32 cellular contexts compared by ENCODE assay signal in the genomic region with DNA sequence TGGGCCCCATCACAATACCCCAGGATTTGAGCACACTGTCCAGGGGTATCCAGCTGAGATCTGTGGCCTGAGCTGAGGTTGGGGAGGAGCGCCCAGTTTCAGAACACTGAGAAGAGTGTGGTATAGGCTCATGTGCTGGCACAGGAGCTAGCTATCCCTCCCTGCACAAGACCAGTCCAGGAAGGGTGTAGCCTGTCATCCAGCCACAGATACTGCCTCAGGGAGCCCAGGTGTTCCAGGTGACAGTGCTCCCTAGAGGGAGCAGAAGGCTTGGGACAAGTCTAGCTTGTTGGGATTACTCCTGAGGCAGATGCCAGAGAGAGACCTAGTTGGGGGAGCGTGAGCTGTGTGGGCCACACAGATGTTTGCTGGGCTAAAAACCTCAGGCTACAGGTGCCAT.
"Had no signal": no experiment of that assay in that cellular context is flagged by ENCODE, and none has a peak within 500 bp of the region (broad histone marks: within the 10 kb centered on the region; RNA-seq: fewer than 3 reads in every experiment).

No MANE protein-coding gene starts in this region.

- DNase-seq: activated B cell treated with CpG ODN at 0.5 μM for 24 hours; activated CD4-positive, alpha-beta memory T cell treated with anti-CD3 and anti-CD28 coated beads, Interleukin-2, amount 10 ng/mL, durations not matched to agents 7 days and 5 days; activated CD4-positive, alpha-beta T cell treated with anti-CD3 and anti-CD28 coated beads for 1 hour; activated CD4-positive, alpha-beta T cell treated with anti-CD3 and anti-CD28 coated beads for 36 hours; activated CD4-positive, alpha-beta T cell treated with anti-CD3 and anti-CD28 coated beads for 48 hours; activated CD4-positive, alpha-beta T cell treated with anti-CD3 and anti-CD28 coated beads, Interleukin-2, amount 10 ng/mL, durations not matched to agents 7 days and 5 days; activated CD4-positive, alpha-beta T cell treated with anti-CD3 and anti-CD28 coated beads, Interleukin-2, amount 50 U/mL, for 48 hours; activated CD8-positive, alpha-beta memory T cell treated with anti-CD3 and anti-CD28 coated beads for 24 hours; activated CD8-positive, alpha-beta memory T cell treated with anti-CD3 and anti-CD28 coated beads, Interleukin-2, amount 10 ng/mL, durations not matched to agents 7 days and 5 days; activated CD8-positive, alpha-beta memory T cell treated with anti-CD3 and anti-CD28 coated beads, Interleukin-2, amount 50 U/mL, for 48 hours; activated CD8-positive, alpha-beta T cell treated with anti-CD3 and anti-CD28 coated beads, Interleukin-2, amount 10 ng/mL, durations not matched to agents 7 days and 5 days; activated effector memory CD4-positive, alpha-beta T cell treated with anti-CD3 and anti-CD28 coated beads, Interleukin-2, amount 50 U/mL, for 16 hours; activated gamma-delta T cell treated with Interleukin-2 at 50 U/mL for 16 hours; activated naive CD4-positive, alpha-beta T cell; activated naive CD4-positive, alpha-beta T cell treated with anti-CD3 and anti-CD28 coated beads for 36 hours; activated naive CD4-positive, alpha-beta T cell treated with anti-CD3 and anti-CD28 coated beads, Interleukin-2, amount 50 U/mL, for 16 hours; activated naive CD8-positive, alpha-beta T cell treated with anti-CD3 and anti-CD28 coated beads for 36 hours; activated T-cell treated with anti-CD3 and anti-CD28 coated beads, Interleukin-2, amount 50 U/mL, for 4 hours; activated T-cell treated with anti-CD3 and anti-CD28 coated beads, Interleukin-2, amount 50 U/mL, for 72 hours; adrenal gland; amniotic stem cell; caudate nucleus; cerebellar nuclear complex; T-cell; T-helper 2 cell; T-helper 9 cell had no signal

- H3K27ac ChIP-seq: adrenal gland, ascending aorta, cardiac muscle cell, VCaP had no signal

- H3K27me3 ChIP-seq: adrenal gland, ascending aorta, cardiac muscle cell had no signal

- H3K4me3 ChIP-seq: adrenal gland, ascending aorta, cardiac muscle cell had no signal

- H3K9me3 ChIP-seq: adrenal gland, ascending aorta had no signal

- H3K36me3 ChIP-seq: adrenal gland, ascending aorta, cardiac muscle cell had no signal

- ATAC-seq: activated CD4-positive, alpha-beta T cell treated with anti-CD3 and anti-CD28 coated beads for 36 hours; activated CD4-positive, CD25-positive, alpha-beta regulatory T cell treated with anti-CD3 and anti-CD28 coated beads, Interleukin-2, amount 50 U/mL, for 24 hours; activated CD8-positive, alpha-beta memory T cell treated with anti-CD3 and anti-CD28 coated beads, Interleukin-2, amount 10 ng/mL, durations not matched to agents 7 days and 5 days; activated CD8-positive, alpha-beta T cell treated with anti-CD3 and anti-CD28 coated beads, Interleukin-2, amount 10 ng/mL, durations not matched to agents 7 days and 5 days; activated naive CD4-positive, alpha-beta T cell treated with anti-CD3 and anti-CD28 coated beads, Interleukin-2, amount 50 U/mL, for 72 hours; activated T-cell treated with anti-CD3 and anti-CD28 coated beads, Interleukin-2, amount 50 U/mL, for 4 hours; activated T-cell treated with anti-CD3 and anti-CD28 coated beads, Interleukin-2, amount 50 U/mL, for 72 hours; activated T-helper 17 cell treated with anti-CD3 and anti-CD28 coated beads, Interleukin-2, amount 50 U/mL, for 72 hours; T-cell had no signal

- H3K4me1 ChIP-seq: adrenal gland, ascending aorta had no signal
